ENCODE assay signal across 8 cellular contexts in genomic region chr9:129111762-129112151, GRCh38. TPM values are rescaled to one million over a fixed set of nuclear protein-coding genes. Genes with fewer than 3 reads are reported as not detected.
DNase-seq lines count a peak whose midpoint lies in the region; ATAC-seq, FAIRE-seq and TF ChIP-seq lines count a peak whose summit lies in the region.

No MANE protein-coding gene starts in this region.

- no peaks in the 10 kb centered on the region for H3K27me3 Mint-ChIP-seq in activated CD8-positive, alpha-beta T cell treated with anti-CD3 and anti-CD28 coated beads for 36 hours
- no peaks in the 10 kb centered on the region for H3K27me3 Mint-ChIP-seq in naive B cell

- H3K27ac Mint-ChIP-seq in activated CD8-positive, alpha-beta T cell treated with anti-CD3 and anti-CD28 coated beads for 36 hours = peak overlapping the region; percentile 96
- peak overlapping the region in 4 of 6 donors; percentile 26 to 88 (median 54) for H3K27ac Mint-ChIP-seq in naive B cell

- no peak for TF ChIP-seq POLR2A in GM12891 (IDR thresholded peaks at IDR 0.05; ENCODE audit: low read depth, low read length)
- TF ChIP-seq POLR2A in esophagus squamous epithelium (IDR thresholded peaks at IDR 0.05) = no peak

- peaks cover 4% of the 10 kb centered on the region for H3K36me3 Mint-ChIP-seq in activated CD8-positive, alpha-beta T cell treated with anti-CD3 and anti-CD28 coated beads for 36 hours (ENCODE audit: low read depth)
- no peaks in the 10 kb centered on the region for H3K36me3 Mint-ChIP-seq in naive B cell

- POLR2A ChIA-PET in activated CD8-positive, alpha-beta T cell treated with anti-CD3 and anti-CD28 coated beads for 36 hours (lab: Charles Lee) = interaction anchor here (0.7 to 2.0 kb wide), 6 partner anchors 12 to 473 kb away, joined by 3 to 6 read pairs (median 4); no protein-coding TSS in a partner anchor

- peaks cover 29% of the 10 kb centered on the region for H3K4me1 Mint-ChIP-seq in activated CD8-positive, alpha-beta T cell treated with anti-CD3 and anti-CD28 coated beads for 36 hours (ENCODE audit: low read depth)
- peaks cover 11 to 36% (median 35%) of the 10 kb centered on the region in 3 donors for H3K4me1 Mint-ChIP-seq in naive B cell

- no peaks in the 10 kb centered on the region for H3K27me3 ChIP-seq in esophagus squamous epithelium
- no peaks in the 10 kb centered on the region for H3K27me3 ChIP-seq in upper lobe of right lung

- H3K4me3 Mint-ChIP-seq in activated CD8-positive, alpha-beta T cell treated with anti-CD3 and anti-CD28 coated beads for 36 hours = peak overlapping the region; percentile 87
- peak overlapping the region; percentile 87 to 98 (median 96) for H3K4me3 Mint-ChIP-seq in naive B cell

- FAIRE-seq in GM12891 (lab: Jason Lieb, UNC) = no peak

- TF ChIP-seq CTCF in 22Rv1 (IDR thresholded peaks at IDR 0.05) = no peak
- TF ChIP-seq CTCF in activated CD8-positive, alpha-beta T cell treated with anti-CD3 and anti-CD28 coated beads for 36 hours (IDR thresholded peaks at IDR 0.05) = no peak
- no peak for TF ChIP-seq CTCF in esophagus squamous epithelium (IDR thresholded peaks at IDR 0.05)
- TF ChIP-seq CTCF in upper lobe of right lung (IDR thresholded peaks at IDR 0.05) = no peak

- WGBS in esophagus squamous epithelium, 2 donors = 1% methylated on average over 15 to 17 of the region's 20 CpGs

- H3K4me1 ChIP-seq in esophagus squamous epithelium (peaks cover 32 to 76% (median 50%) of the 10 kb centered on the region in 3 donors), upper lobe of right lung (peaks cover 17% of the 10 kb centered on the region)

- DNase-seq in GM12891 (ENCODE audit: insufficient read length, low spot score) (peak; percentile 54), NCI-H1092 (lab: John Stamatoyannopoulos, UW) (peak; percentile 17), esophagus squamous epithelium (lab: John Stamatoyannopoulos, UW) (no peak), naive B cell (peak; percentile 21), upper lobe of right lung (peak; percentile 77)
- peak; percentile 66 for DNase-seq in activated CD8-positive, alpha-beta T cell treated with anti-CD3 and anti-CD28 coated beads for 36 hours

- intact Hi-C loops in activated CD8-positive, alpha-beta T cell treated with anti-CD3 and anti-CD28 coated beads for 36 hours (cut with micrococcal nuclease) = no loop called here
- intact Hi-C loops in esophagus squamous epithelium (cut with DNase I) = no loop called here
- intact Hi-C loops in upper lobe of right lung (cut with DNase I) = no loop called here

- no peaks in the 10 kb centered on the region for H3K9me3 ChIP-seq in esophagus squamous epithelium
- H3K9me3 ChIP-seq in upper lobe of right lung = no peaks in the 10 kb centered on the region

- H3K4me3 ChIP-seq in esophagus squamous epithelium = peak overlapping the region; percentile 79 to 94 (median 84)
- H3K4me3 ChIP-seq in upper lobe of right lung = peak overlapping the region; percentile 89

- H3K9me3 Mint-ChIP-seq in activated CD8-positive, alpha-beta T cell treated with anti-CD3 and anti-CD28 coated beads for 36 hours = no peaks in the 10 kb centered on the region
- H3K9me3 Mint-ChIP-seq in naive B cell = no peaks in the 10 kb centered on the region

- H3K27ac ChIP-seq in 22Rv1 (peak overlapping the region; percentile 93), esophagus squamous epithelium (peak overlapping the region; percentile 94 to 97 (median 96)), upper lobe of right lung (peak overlapping the region; percentile 94)

- H3K36me3 ChIP-seq in esophagus squamous epithelium = peaks cover 0 to 11% (median 0%) of the 10 kb centered on the region in 3 donors
- no peaks in the 10 kb centered on the region for H3K36me3 ChIP-seq in upper lobe of right lung

- ATAC-seq in activated CD8-positive, alpha-beta T cell treated with anti-CD3 and anti-CD28 coated beads for 36 hours = no peak
- no peak for ATAC-seq in naive B cell (ENCODE audit: low read depth in 2 of 2)
- no peak for ATAC-seq in upper lobe of right lung
- no peak for ATAC-seq in GM18498 (IDR thresholded peaks at IDR 0.05; ENCODE audit: unreplicated experiment)

- CTCF ChIA-PET in activated CD8-positive, alpha-beta T cell treated with anti-CD3 and anti-CD28 coated beads for 36 hours (lab: Charles Lee) = interaction anchor here (0.6 to 4.9 kb wide), 4 partner anchors 9 to 31 kb away, joined by 3 to 40 read pairs (median 8); no protein-coding TSS in a partner anchor

TF ChIP-seq in GM12891, 5 proteins besides CTCF, POLR2A, EP300 and RAD21:
- no peak for TF ChIP-seq POLR2AphosphoS5 (IDR thresholded peaks at IDR 0.05; ENCODE audit: low read depth, low read length)
TF ChIP-seq in GM12891: peak in this region for 0.

RNA-seq across cellular contexts. Expression of gene PTPA, which starts 0.5 kb away (rescaled TPM):
- 42.1 TPM for polyA plus RNA-seq in GM12891 (2012; ENCODE audit: low read depth, missing spikeins)
- total RNA-seq in activated CD8-positive, alpha-beta T cell treated with anti-CD3 and anti-CD28 coated beads for 36 hours = 10 to 100 TPM; 95.3 to 98.5 TPM
- 100 to 1,000 TPM in 1 of 4 donors, 10 to 100 TPM in 3; 59.1 to 110 (median 80.6) TPM for total RNA-seq in esophagus squamous epithelium
- 10 to 100 TPM in 5 of 6 donors, 1 to 10 TPM in 1; 8.1 to 18.0 (median 13.5) TPM for polyA plus RNA-seq in naive B cell (ENCODE audit: low read depth in 6 of 6)
- total RNA-seq in upper lobe of right lung = 115 TPM

RNA-seq across cellular contexts. Expression of gene CRAT, which starts 1.2 kb away (rescaled TPM):
- 1.9 TPM for polyA plus RNA-seq in GM12891 (2012; ENCODE audit: low read depth, missing spikeins)
- total RNA-seq in activated CD8-positive, alpha-beta T cell treated with anti-CD3 and anti-CD28 coated beads for 36 hours = 10 to 100 TPM; 11.8 to 12.7 TPM
- total RNA-seq in esophagus squamous epithelium = 10 to 100 TPM; 25.3 to 61.5 (median 44.9) TPM
- polyA plus RNA-seq in naive B cell (ENCODE audit: low read depth in 6 of 6) = 10 to 100 TPM in 1 of 6 donors, 1 to 10 TPM in 5; 4.5 to 11.0 (median 7.5) TPM
- 22.8 TPM for total RNA-seq in upper lobe of right lung

RNA-seq across cellular contexts. Expression of gene DOLPP1, which starts 30.8 kb away (rescaled TPM):
- 6.5 TPM for polyA plus RNA-seq in GM12891 (2012; ENCODE audit: low read depth, missing spikeins)
- total RNA-seq in activated CD8-positive, alpha-beta T cell treated with anti-CD3 and anti-CD28 coated beads for 36 hours = 10 to 100 TPM; 12.7 to 15.2 TPM
- 10 to 100 TPM in 3 of 4 donors, 1 to 10 TPM in 1; 9.7 to 23.0 (median 19.3) TPM for total RNA-seq in esophagus squamous epithelium
- polyA plus RNA-seq in naive B cell (ENCODE audit: low read depth in 6 of 6) = 1 to 10 TPM; 3.2 to 9.7 (median 6.4) TPM
- 13.2 TPM for total RNA-seq in upper lobe of right lung
